9 cellular contexts compared by ENCODE assay signal in the genomic region with DNA sequence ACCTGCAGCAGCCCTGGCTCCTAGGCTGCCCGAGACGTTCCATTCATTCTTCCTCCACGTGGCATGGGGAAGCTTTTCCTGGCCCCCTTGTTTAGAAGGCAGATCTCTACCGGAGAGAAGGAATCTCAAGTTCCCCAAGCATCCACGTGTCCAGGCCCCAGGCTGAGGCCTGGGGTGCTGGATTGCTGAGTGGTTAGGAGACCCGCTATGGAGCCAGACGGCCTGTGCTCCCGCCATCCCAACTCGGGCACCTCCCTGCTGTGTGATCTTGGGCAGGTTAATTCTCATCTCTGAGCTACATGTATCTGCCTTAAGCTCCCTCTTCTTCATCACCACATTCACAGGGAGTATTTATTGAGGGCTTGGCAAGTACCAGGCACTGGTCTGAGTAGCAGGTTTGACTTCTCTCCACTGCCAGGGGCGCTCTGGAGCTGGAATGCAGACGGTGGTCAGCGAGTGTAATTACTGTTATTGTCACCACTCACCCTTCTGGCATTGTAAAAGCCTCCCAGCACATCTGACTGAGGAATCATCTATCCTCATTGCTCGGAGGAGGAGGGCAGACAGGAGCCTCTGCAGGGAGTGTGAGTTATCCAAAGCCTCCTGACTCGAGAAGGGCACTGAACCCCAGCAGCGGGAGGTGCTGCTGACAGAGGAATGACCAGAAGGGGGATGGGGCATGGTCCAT. TPM values are rescaled to one million over a fixed set of nuclear protein-coding genes. Genes with fewer than 3 reads are reported as not detected.
A peak's percentile ranks its signal among the peaks of the same experiment; 100 is the strongest.
DNase-seq lines count a peak whose midpoint lies in the region; ATAC-seq, FAIRE-seq and TF ChIP-seq lines count a peak whose summit lies in the region.
"Had no signal": no experiment of that assay in that cellular context is flagged by ENCODE, and none has a peak within 500 bp of the region (broad histone marks: within the 10 kb centered on the region; RNA-seq: fewer than 3 reads in every experiment).

No MANE protein-coding gene starts in this region.

- H3K9ac ChIP-seq in neuronal stem cell (ENCODE audit: low read depth, low read length, poor library complexity), result no peak overlapping the region

- H3K27me3 ChIP-seq in neuronal stem cell (ENCODE audit: control insufficient read depth in 3 of 3, insufficient read depth in 3 of 3, low read depth in 1 of 3, low read length in 3 of 3), result no peaks in the 10 kb centered on the region
- no peaks in the 10 kb centered on the region for H3K27me3 ChIP-seq in A673 (replicated peaks; ENCODE audit: insufficient read depth, low read depth, low read length, poor library complexity)

- no peak overlapping the region for H2BK5ac ChIP-seq in neuronal stem cell (ENCODE audit: low read length)

- peak overlapping the region; percentile 83 for H2AFZ ChIP-seq in neuronal stem cell (ENCODE audit: low read length)

- no peak for ATAC-seq in HG03439 (IDR thresholded peaks at IDR 0.05; ENCODE audit: unreplicated experiment)
- no peak for ATAC-seq in T-helper 17 cell
- ATAC-seq in stimulated activated naive CD8-positive, alpha-beta T cell treated with anti-CD3 and anti-CD28 coated beads, Interleukin-15, amount 100 ng/mL, for 72 hours, result no peak

- peaks cover 19% of the 10 kb centered on the region for H3K4me1 Mint-ChIP-seq in T-helper 17 cell
- peaks cover 63% of the 10 kb centered on the region for H3K4me1 Mint-ChIP-seq in stimulated activated naive CD8-positive, alpha-beta T cell treated with anti-CD3 and anti-CD28 coated beads, Interleukin-15, amount 100 ng/mL, for 72 hours

- H3K27me3 Mint-ChIP-seq in T-helper 17 cell, result peaks cover 45% of the 10 kb centered on the region
- peaks cover 43% of the 10 kb centered on the region for H3K27me3 Mint-ChIP-seq in stimulated activated naive CD8-positive, alpha-beta T cell treated with anti-CD3 and anti-CD28 coated beads, Interleukin-15, amount 100 ng/mL, for 72 hours

- no TSS peak for BruUV-seq in A673 (replicated peaks; lab: Mats Ljungman, UMichigan)

- FAIRE-seq in RCC 7860 (lab: Jason Lieb, UNC), result peak; percentile 95
- FAIRE-seq: GM18507 had no signal

- no CpG with 5 or more reads among the region's 15 CpGs for WGBS in neuronal stem cell (ENCODE audit: extremely low coverage in 2 of 2, insufficient read length in 2 of 2, insufficient replicate concordance in 1 of 2), 2 donors

- H3K9me3 Mint-ChIP-seq in stimulated activated naive CD8-positive, alpha-beta T cell treated with anti-CD3 and anti-CD28 coated beads, Interleukin-15, amount 100 ng/mL, for 72 hours, result no peaks in the 10 kb centered on the region

- intact Hi-C loops in A673 (cut with micrococcal nuclease; ENCODE audit: unreplicated experiment), result no loop called here

- H3K27ac ChIP-seq in neuronal stem cell (replicated peaks; ENCODE audit: low read length) (no peak overlapping the region), A673 (ENCODE audit: low read depth, low read length, poor library complexity, severe bottlenecking) (no peak overlapping the region)

- no peak overlapping the region for H3K27ac Mint-ChIP-seq in T-helper 17 cell
- no peak overlapping the region for H3K27ac Mint-ChIP-seq in stimulated activated naive CD8-positive, alpha-beta T cell treated with anti-CD3 and anti-CD28 coated beads, Interleukin-15, amount 100 ng/mL, for 72 hours

- no peak overlapping the region for H4K8ac ChIP-seq in neuronal stem cell (ENCODE audit: low read depth, low read length)

- H3K79me1 ChIP-seq in neuronal stem cell (ENCODE audit: low read depth, low read length), result no peaks in the 10 kb centered on the region

- peak overlapping the region; percentile 57 for H3K23ac ChIP-seq in neuronal stem cell (ENCODE audit: low read depth, low read length, poor library complexity)

- POLR2A ChIA-PET in A673 (lab: Charles Lee; ENCODE audit: low non-redundant PET), result no interaction called here

- peak; percentile 38 for DNase-seq in DMS 273 treated with DMSO at 0.1 percent for 48 hours (lab: John Stamatoyannopoulos, UW)
- DNase-seq in RCC 7860 (ENCODE audit: low spot score), result peak; percentile 98
- peak; percentile 83 for DNase-seq in epithelial cell of proximal tubule (ENCODE audit: low read depth)
- DNase-seq in neuronal stem cell (ENCODE audit: low spot score), result peak; percentile 38
- DNase-seq in T-helper 17 cell, result no peak
- no peak for DNase-seq in A673 (ENCODE audit: low spot score)
- no peak for DNase-seq in stimulated activated naive CD8-positive, alpha-beta T cell treated with anti-CD3 and anti-CD28 coated beads, Interleukin-15, amount 100 ng/mL, for 72 hours

- peak overlapping the region; percentile 77 for H3K4ac ChIP-seq in neuronal stem cell (ENCODE audit: low read length)

- no peak overlapping the region for H3K4me3 Mint-ChIP-seq in T-helper 17 cell
- no peak overlapping the region for H3K4me3 Mint-ChIP-seq in stimulated activated naive CD8-positive, alpha-beta T cell treated with anti-CD3 and anti-CD28 coated beads, Interleukin-15, amount 100 ng/mL, for 72 hours

- H3K36me3 ChIP-seq in neuronal stem cell (replicated peaks in 1 of 2; ENCODE audit: control insufficient read depth in 2 of 2, insufficient read depth in 2 of 2, low read length in 2 of 2) (no peaks in the 10 kb centered on the region), A673 (ENCODE audit: insufficient read depth, low read length, poor library complexity, severe bottlenecking) (no peaks in the 10 kb centered on the region)

- H2BK15ac ChIP-seq in neuronal stem cell (ENCODE audit: low read length), result peak overlapping the region; percentile 84

- H4K91ac ChIP-seq in neuronal stem cell (ENCODE audit: low read depth, low read length, poor library complexity), result no peak overlapping the region

- TF ChIP-seq CTCF in epithelial cell of proximal tubule (conservative IDR thresholded peaks at IDR 0.05; ENCODE audit: low read depth, low read length), result peak; percentile 52
- no peak for TF ChIP-seq CTCF in A673 (conservative IDR thresholded peaks at IDR 0.05; ENCODE audit: low read depth, low read length)

- H2BK12ac ChIP-seq in neuronal stem cell (ENCODE audit: low read length), result peak overlapping the region; percentile 93

- H3K4me1 ChIP-seq in neuronal stem cell (ENCODE audit: control insufficient read depth in 2 of 2, insufficient read depth in 1 of 2, low read depth in 1 of 2, low read length in 2 of 2) (peaks cover 43 to 52% of the 10 kb centered on the region in 2 donors), A673 (ENCODE audit: insufficient read depth, low read length, poor library complexity, severe bottlenecking) (peaks cover 8% of the 10 kb centered on the region)

- no peak overlapping the region for H3K4me3 ChIP-seq in epithelial cell of proximal tubule (ENCODE audit: low read depth, low read length)
- H3K4me3 ChIP-seq in neuronal stem cell (ENCODE audit: low read length in 2 of 2), result peak overlapping the region in 1 of 2 donors; percentile 34
- no peak overlapping the region for H3K4me3 ChIP-seq in A673 (ENCODE audit: low read depth, low read length, poor library complexity, severe bottlenecking)

- H2BK120ac ChIP-seq in neuronal stem cell (ENCODE audit: low read depth, low read length), result no peak overlapping the region

- H3K9me3 ChIP-seq in neuronal stem cell (replicated peaks in 1 of 2; ENCODE audit: control insufficient read depth in 2 of 2, insufficient read depth in 1 of 2, low read depth in 1 of 2, low read length in 2 of 2) (no peaks in the 10 kb centered on the region), T-helper 17 cell (ENCODE audit: control insufficient read depth, low read length, poor library complexity, severe bottlenecking) (no peaks in the 10 kb centered on the region), A673 (ENCODE audit: low read depth, low read length, poor library complexity, severe bottlenecking) (no peaks in the 10 kb centered on the region)

- CTCF ChIA-PET in A673 (lab: Charles Lee), result no interaction called here

- peak overlapping the region; percentile 43 for H3K14ac ChIP-seq in neuronal stem cell (ENCODE audit: low read length)

- H3K4me2 ChIP-seq in neuronal stem cell (ENCODE audit: insufficient read depth, low read length, poor library complexity, severe bottlenecking), result peak overlapping the region; percentile 37

- H3K18ac ChIP-seq in neuronal stem cell (ENCODE audit: low read length), result peak overlapping the region; percentile 90

- peak overlapping the region; percentile 99 for H2AK5ac ChIP-seq in neuronal stem cell (ENCODE audit: low read depth, low read length)

- H3K36me3 Mint-ChIP-seq in T-helper 17 cell (ENCODE audit: low read depth), result peaks cover 10% of the 10 kb centered on the region

RNA-seq across cellular contexts. Expression of gene ADGRG1, which starts 1.1 kb away (rescaled TPM):
- 33.9 and 101 TPM in 2 replicates for total RNA-seq in epithelial cell of proximal tubule
- 127 TPM for polyA plus RNA-seq in neuronal stem cell (2013, experiment 1 of 2)
- 124 TPM for polyA plus RNA-seq in neuronal stem cell (2013, experiment 2 of 2)
- total RNA-seq in T-helper 17 cell, result 1 to 10 TPM in 1 of 2 donors, under 1 TPM in 1; 0.65 to 1.3 TPM
- total RNA-seq in A673 (2021), result 0.75 and 1.0 TPM in 2 replicates

RNA-seq across cellular contexts. Expression of gene ADGRG3, which starts 40.8 kb away (rescaled TPM):
- total RNA-seq in epithelial cell of proximal tubule (0.06 TPM in 1 of 2 replicates, not detected in the other), T-helper 17 cell (under 1 TPM; 0.75 to 0.99 TPM), A673 (2021) (not detected in 2 replicates)
- polyA plus RNA-seq in neuronal stem cell (2013, experiment 1 of 2), result 0.25 TPM
- 0.33 TPM for polyA plus RNA-seq in neuronal stem cell (2013, experiment 2 of 2)

Comparison
In these comparisons a context has a peak if more than half of its experiments do, and no peak if none do; other contexts are left out.
1. DNase-seq: peak in DMS 273 treated with DMSO at 0.1 percent for 48 hours (single experiment), RCC 7860 (single experiment), epithelial cell of proximal tubule (single experiment) and neuronal stem cell (single experiment); none in T-helper 17 cell (0 of 3), A673 (single experiment) and stimulated activated naive CD8-positive, alpha-beta T cell treated with anti-CD3 and anti-CD28 coated beads, Interleukin-15, amount 100 ng/mL, for 72 hours (0 of 2).
2. RNA of gene ADGRG1, which starts 1.1 kb away (total RNA-seq): 33.9 to 101 TPM in epithelial cell of proximal tubule; 0.65 to 1.3 TPM in T-helper 17 cell and 0.75 to 1.0 TPM in A673; every median in the first group is over 10 times any median in the second.